Comparison of ENCODE assay signal across 8 cellular contexts in genomic region chr14:59464651-59465569, GRCh38. TPM values are rescaled to one million over a fixed set of nuclear protein-coding genes. Genes with fewer than 3 reads are reported as not detected.
DNase-seq lines count a peak whose midpoint lies in the region; ATAC-seq, FAIRE-seq and TF ChIP-seq lines count a peak whose summit lies in the region.

Gene GPR135, minus strand, starts transcription at chr14:59465380. Its CDS starts 154 bp downstream, at chr14:59465226.

- TF ChIP-seq EP300 in HepG2 (IDR thresholded peaks at IDR 0.05; ENCODE audit: low read depth in 2 of 2, low read length in 2 of 2) (no peak), HepG2 (CRISPR knock-in tag; IDR thresholded peaks at IDR 0.05; ENCODE audit: borderline replicate concordance) (no peak)

- peaks cover 6% of the 10 kb centered on the region for H3K4me1 Mint-ChIP-seq in activated CD4-positive, alpha-beta T cell treated with anti-CD3 and anti-CD28 coated beads, Interleukin-2, amount 10 ng/mL, durations not matched to agents 24 days and 14 days
- H3K4me1 Mint-ChIP-seq in dendritic cell treated with granulocyte-macrophage colony-stimulating factor and Interleukin-4, amounts not matched to agents 40 ng/mL and 50 ng/mL, for 4 days (ENCODE audit: low read depth) = peaks cover 10% of the 10 kb centered on the region

- no peaks in the 10 kb centered on the region for H3K9me3 ChIP-seq in HepG2 (ENCODE audit: low read length)

- DNase-seq in DMS79 (lab: John Stamatoyannopoulos, UW) = peak; percentile 43
- DNase-seq in LoVo (ENCODE audit: low spot score) = peak; percentile 50
- peak; percentile 85 for DNase-seq in activated CD4-positive, alpha-beta T cell treated with anti-CD3 and anti-CD28 coated beads, Interleukin-2, amount 10 ng/mL, durations not matched to agents 24 days and 14 days
- peak; percentile 24 for DNase-seq in HepG2 (ENCODE audit: low spot score)
- peak; percentile 26 for DNase-seq in stimulated activated CD4-positive, alpha-beta T cell treated with anti-CD3 and anti-CD28 coated beads, Interleukin-2, amount 100 ng/mL, for 4 hours (ENCODE audit: low read depth)
- no peak for DNase-seq in NCI-H128 (lab: John Stamatoyannopoulos, UW; ENCODE audit: unreplicated experiment)

- peak within 1 kb of the TSS; percentile 53 to 77 (median 77) for H3K4me3 ChIP-seq in HepG2 (replicated peaks in 1 of 3; ENCODE audit: insufficient read depth in 1 of 3, low read depth in 2 of 3, low read length in 3 of 3)

- H3K9ac ChIP-seq in HepG2 (ENCODE audit: insufficient read depth, low read depth, low read length) = peak within 1 kb of the TSS; percentile 71

- in situ Hi-C loops in HepG2 (cut with HindIII; ENCODE audit: extremely low pct_ligation_motif_present, low pct_unique_long_range_greater_than_20kb) = no loop called here

- peak within 1 kb of the TSS; percentile 64 for H3K27ac ChIP-seq in HepG2 (ENCODE audit: extremely low read length, insufficient read depth, low read length)

- intact Hi-C loops in activated CD4-positive, alpha-beta T cell treated with anti-CD3 and anti-CD28 coated beads, Interleukin-2, amount 10 ng/mL, durations not matched to agents 24 days and 14 days (cut with micrococcal nuclease) = loop anchor here (1.0 kb wide), 1 partner anchor 19 kb away; the partner anchor contains the start of genes JKAMP and L3HYPDH
- intact Hi-C loops in dendritic cell treated with granulocyte-macrophage colony-stimulating factor and Interleukin-4, amounts not matched to agents 40 ng/mL and 50 ng/mL, for 4 days (cut with micrococcal nuclease) = no loop called here
- intact Hi-C loops in HepG2 (cut with micrococcal nuclease; ENCODE audit: unreplicated experiment) = loop anchor here (1.0 kb wide), 1 partner anchor 19 kb away; the partner anchor contains the start of genes JKAMP and L3HYPDH

- peaks cover 22% of the 10 kb centered on the region for H3K4me1 ChIP-seq in HepG2 (ENCODE audit: insufficient read depth, low read length)

- peaks cover 11% of the 10 kb centered on the region for H3K27me3 Mint-ChIP-seq in activated CD4-positive, alpha-beta T cell treated with anti-CD3 and anti-CD28 coated beads, Interleukin-2, amount 10 ng/mL, durations not matched to agents 24 days and 14 days
- H3K27me3 Mint-ChIP-seq in dendritic cell treated with granulocyte-macrophage colony-stimulating factor and Interleukin-4, amounts not matched to agents 40 ng/mL and 50 ng/mL, for 4 days = peaks cover 26% of the 10 kb centered on the region

- CTCF ChIA-PET in HepG2 (lab: Yijun Ruan, JAX; ENCODE audit: low intra/inter-chr PET ratio, low total read pairs) = no interaction called here

- no peak for TF ChIP-seq POLR2A in HepG2 (IDR thresholded peaks at IDR 0.05; ENCODE audit: insufficient read depth in 1 of 2, low read depth in 2 of 2, low read length in 2 of 2)

- no peak; the same call in 1 of the 2 replicates for TF ChIP-seq CTCF in HepG2 (CRISPR knock-in tag; IDR thresholded peaks at IDR 0.05)

- H4K20me1 ChIP-seq in HepG2 (ENCODE audit: insufficient read depth, low read length) = no peaks in the 10 kb centered on the region

- peak within 1 kb of the TSS; percentile 86 for H3K4me3 Mint-ChIP-seq in activated CD4-positive, alpha-beta T cell treated with anti-CD3 and anti-CD28 coated beads, Interleukin-2, amount 10 ng/mL, durations not matched to agents 24 days and 14 days
- peak within 1 kb of the TSS; percentile 79 for H3K4me3 Mint-ChIP-seq in dendritic cell treated with granulocyte-macrophage colony-stimulating factor and Interleukin-4, amounts not matched to agents 40 ng/mL and 50 ng/mL, for 4 days

- H3K27me3 ChIP-seq in HepG2 (ENCODE audit: control insufficient read depth in 1 of 2, insufficient read depth in 2 of 2, low read length in 2 of 2) = no peaks in the 10 kb centered on the region

- H3K79me2 ChIP-seq in HepG2 (ENCODE audit: insufficient read depth, low read length) = no peaks in the 10 kb centered on the region

- peak; percentile 65 for ATAC-seq in GM21529 (IDR thresholded peaks at IDR 0.05; ENCODE audit: unreplicated experiment)
- ATAC-seq in HepG2 = peak; percentile 85

- H2AFZ ChIP-seq in HepG2 (ENCODE audit: low read length) = no peak within 1 kb of the TSS

- no TSS peak for BruUV-seq in HepG2 (replicated peaks; lab: Mats Ljungman, UMichigan)

- 5% methylated on average over 8 of the region's 114 CpGs for WGBS in HepG2 (ENCODE audit: low lambda C conversion rate)

- H3K9me3 Mint-ChIP-seq in activated CD4-positive, alpha-beta T cell treated with anti-CD3 and anti-CD28 coated beads, Interleukin-2, amount 10 ng/mL, durations not matched to agents 24 days and 14 days = no peaks in the 10 kb centered on the region
- H3K9me3 Mint-ChIP-seq in dendritic cell treated with granulocyte-macrophage colony-stimulating factor and Interleukin-4, amounts not matched to agents 40 ng/mL and 50 ng/mL, for 4 days = no peaks in the 10 kb centered on the region

- no peak for FAIRE-seq in HepG2 (lab: Jason Lieb, UNC)

- peak within 1 kb of the TSS; percentile 80 for H3K27ac Mint-ChIP-seq in activated CD4-positive, alpha-beta T cell treated with anti-CD3 and anti-CD28 coated beads, Interleukin-2, amount 10 ng/mL, durations not matched to agents 24 days and 14 days
- H3K27ac Mint-ChIP-seq in dendritic cell treated with granulocyte-macrophage colony-stimulating factor and Interleukin-4, amounts not matched to agents 40 ng/mL and 50 ng/mL, for 4 days = no peak within 1 kb of the TSS

- H3K36me3 Mint-ChIP-seq in activated CD4-positive, alpha-beta T cell treated with anti-CD3 and anti-CD28 coated beads, Interleukin-2, amount 10 ng/mL, durations not matched to agents 24 days and 14 days (ENCODE audit: low read depth) = peaks cover under 1% of the 10 kb centered on the region
- H3K36me3 Mint-ChIP-seq in dendritic cell treated with granulocyte-macrophage colony-stimulating factor and Interleukin-4, amounts not matched to agents 40 ng/mL and 50 ng/mL, for 4 days (ENCODE audit: low read depth) = peaks cover 18% of the 10 kb centered on the region

- peak within 1 kb of the TSS; percentile 86 for H3K4me2 ChIP-seq in HepG2 (ENCODE audit: low read depth, low read length)

- POLR2A ChIA-PET in HepG2 (lab: Yijun Ruan, JAX) = interaction anchor here (1.4 to 2.0 kb wide), 2 partner anchors 12 to 19 kb away, joined by 3 to 18 read pairs; partner anchors contain the start of genes JKAMP and L3HYPDH

- peaks cover 0 to 7% of the 10 kb centered on the region in 2 experiments; a peak in 1 of 5 replicates for H3K36me3 ChIP-seq in HepG2 (replicated peaks in 1 of 2; ENCODE audit: control insufficient read depth in 1 of 2, insufficient read depth in 2 of 2, low read length in 2 of 2)

- TF ChIP-seq RAD21 in HepG2 (CRISPR knock-in tag; IDR thresholded peaks at IDR 0.05) = 0 out of 2 replicates have a peak, but pooled peaks have one; percentile 17

TF ChIP-seq in HepG2, 621 proteins besides CTCF, POLR2A, EP300 and RAD21 (continues in another document):
- TF ChIP-seq SKI (IDR thresholded peaks at IDR 0.05; ENCODE audit: partially characterized antibody) (peak; percentile 38), HOMEZ (CRISPR knock-in tag; IDR thresholded peaks at IDR 0.05; ENCODE audit: low read depth) (no peak)

RNA-seq across cellular contexts. Expression of gene GPR135, which starts in this region (rescaled TPM):
- total RNA-seq in activated CD4-positive, alpha-beta T cell treated with anti-CD3 and anti-CD28 coated beads, Interleukin-2, amount 10 ng/mL, durations not matched to agents 24 days and 14 days = 1.8 and 2.0 TPM in 2 replicates
- total RNA-seq in HepG2 (2016; rRNA removed; fragmentation: Illumina TruSeq; extraction: Trizol) = 0.62 and 1.3 TPM in 2 replicates
- 0.40 and 0.44 TPM in 2 replicates for total RNA-seq in HepG2 (2016; cell fraction: cytosol; rRNA removed; fragmentation: Illumina TruSeq; extraction: Trizol; ENCODE audit: low read depth)
- total RNA-seq in HepG2 (2016; cell fraction: insoluble cytoplasmic fraction; rRNA removed; fragmentation: Illumina TruSeq; extraction: Trizol) = 0.37 and 1.1 TPM in 2 replicates
- total RNA-seq in HepG2 (2016; cell fraction: membrane; rRNA removed; fragmentation: Illumina TruSeq; extraction: Trizol) = 0.52 and 0.83 TPM in 2 replicates
- total RNA-seq in HepG2 (2016; cell fraction: nucleus; rRNA removed; fragmentation: Illumina TruSeq; extraction: Trizol) = 5.7 and 7.1 TPM in 2 replicates
- 0.46 and 0.52 TPM in 2 replicates for polyA plus RNA-seq in HepG2 (2011; rRNA removed)
- 0.09 and 0.12 TPM in 2 replicates for polyA plus RNA-seq in HepG2 (2011; cell fraction: cytosol; rRNA removed)
- 3.0 and 4.5 TPM in 2 replicates for polyA plus RNA-seq in HepG2 (2011; cell fraction: nucleus; rRNA removed)
- 0.48 and 0.49 TPM in 2 replicates for polyA plus RNA-seq in HepG2 (2012)
- 0.06 and 0.12 TPM in 2 replicates for polyA plus RNA-seq in HepG2 (2016; cell fraction: cytosol; fragmentation: Illumina TruSeq; extraction: Trizol; ENCODE audit: low read depth)
- polyA plus RNA-seq in HepG2 (2016; cell fraction: insoluble cytoplasmic fraction; fragmentation: Illumina TruSeq; extraction: Trizol; ENCODE audit: low read depth) = 0.34 and 0.44 TPM in 2 replicates
- polyA plus RNA-seq in HepG2 (2016; cell fraction: membrane; fragmentation: Illumina TruSeq; extraction: Trizol; ENCODE audit: low read depth) = 0.21 and 0.22 TPM in 2 replicates
- polyA plus RNA-seq in HepG2 (2016; cell fraction: nucleus; fragmentation: Illumina TruSeq; extraction: Trizol; ENCODE audit: insufficient read depth, low read depth) = 3.9 and 4.1 TPM in 2 replicates
- polyA minus RNA-seq in HepG2 (2011; rRNA and poly(A)+ RNA removed; ENCODE audit: low replicate concordance) = 3.1 and 3.8 TPM in 2 replicates
- polyA minus RNA-seq in HepG2 (2011; cell fraction: cytosol; rRNA and poly(A)+ RNA removed) = 0.10 and 0.35 TPM in 2 replicates
- 11.8 and 14.3 TPM in 2 replicates for polyA minus RNA-seq in HepG2 (2011; cell fraction: nucleus; rRNA and poly(A)+ RNA removed)
